ENCODE assay signal across 8 cellular contexts in the genomic region with DNA sequence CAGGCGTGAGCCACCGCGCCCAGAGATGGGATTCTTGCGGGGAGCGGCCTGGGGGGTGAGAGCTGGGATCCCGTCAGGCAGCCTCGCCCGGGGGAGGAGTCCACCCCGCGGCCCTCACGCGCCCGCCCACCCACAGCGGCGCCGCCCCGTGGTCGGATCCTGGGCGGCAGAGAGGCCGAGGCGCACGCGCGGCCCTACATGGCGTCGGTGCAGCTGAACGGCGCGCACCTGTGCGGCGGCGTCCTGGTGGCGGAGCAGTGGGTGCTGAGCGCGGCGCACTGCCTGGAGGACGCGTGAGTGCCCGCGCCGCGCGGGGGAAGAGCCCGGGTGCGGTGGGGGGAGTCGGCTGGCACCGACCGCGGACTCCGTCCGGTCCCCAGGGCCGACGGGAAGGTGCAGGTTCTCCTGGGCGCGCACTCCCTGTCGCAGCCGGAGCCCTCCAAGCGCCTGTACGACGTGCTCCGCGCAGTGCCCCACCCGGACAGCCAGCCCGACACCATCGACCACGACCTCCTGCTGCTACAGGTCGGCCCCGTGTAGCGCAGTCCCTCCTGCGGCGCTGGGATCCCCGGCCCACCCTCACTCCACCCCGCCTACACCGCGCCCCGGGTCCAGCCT. TPM values are rescaled to one million over a fixed set of nuclear protein-coding genes. Genes with fewer than 3 reads are reported as not detected.
A peak's percentile ranks its signal among the peaks of the same experiment; 100 is the strongest.
DNase-seq lines count a peak whose midpoint lies in the region; ATAC-seq, FAIRE-seq and TF ChIP-seq lines count a peak whose summit lies in the region.

No MANE protein-coding gene starts in this region.

- TF ChIP-seq CTCF in 22Rv1 (IDR thresholded peaks at IDR 0.05) (peak; percentile 53), GM12865 (IDR thresholded peaks at IDR 0.05; ENCODE audit: insufficient read depth, low read depth, low read length, missing control alignments) (no peak), fibroblast of the aortic adventitia (IDR thresholded peaks at IDR 0.05; ENCODE audit: insufficient read depth, low read length) (peak; percentile 10), pancreas (IDR thresholded peaks at IDR 0.05) (no peak)

- H3K4me1 Mint-ChIP-seq in activated T-cell treated with anti-CD3 and anti-CD28 coated beads, Interleukin-2, amount 50 U/mL, for 4 hours (ENCODE audit: low read depth): peaks cover 10% of the 10 kb centered on the region

- no peak for FAIRE-seq in pancreas (lab: Jason Lieb, UNC)

- intact Hi-C loops in pancreas (cut with DNase I): loop anchor here in 1 of 3 donors (5.0 to 10.0 kb wide), 2 partner anchors 88 to 124 kb away; partner anchors contain the start of gene WDR18

- H3K4me1 ChIP-seq in pancreas: peaks cover 0 to 3% (median 0%) of the 10 kb centered on the region in 3 donors

- ATAC-seq in activated T-cell treated with anti-CD3 and anti-CD28 coated beads, Interleukin-2, amount 50 U/mL, for 4 hours: peak; percentile 42 to 52
- ATAC-seq in pancreas: peak; percentile 42 to 60 (median 50)
- no peak for ATAC-seq in GM21723 (IDR thresholded peaks at IDR 0.05; ENCODE audit: unreplicated experiment)
- no peak for ATAC-seq in HG03521 (IDR thresholded peaks at IDR 0.05; ENCODE audit: unreplicated experiment)

- DNase-seq in GM12865 (ENCODE audit: low read depth) (peak; percentile 74), NCI-H748 treated with DMSO at 0.1 percent for 48 hours (lab: John Stamatoyannopoulos, UW) (peak; percentile 9), fibroblast of the aortic adventitia (ENCODE audit: low read depth) (peak; percentile 67), pancreas (peak in 4 of 6 donors; percentile 65 to 83 (median 74))
- DNase-seq in activated T-cell treated with anti-CD3 and anti-CD28 coated beads, Interleukin-2, amount 50 U/mL, for 4 hours: peak; percentile 30

- H3K4me3 ChIP-seq in GM12865 (ENCODE audit: low read depth, low read length) (no peak overlapping the region), fibroblast of the aortic adventitia (ENCODE audit: low read depth, low read length) (peak overlapping the region; percentile 56), pancreas (peak overlapping the region in 3 of 4 donors; percentile 18 to 42 (median 28))

- H3K9me3 ChIP-seq in pancreas: no peaks in the 10 kb centered on the region

- H3K4me3 Mint-ChIP-seq in activated T-cell treated with anti-CD3 and anti-CD28 coated beads, Interleukin-2, amount 50 U/mL, for 4 hours: no peak overlapping the region

- H3K27me3 Mint-ChIP-seq in activated T-cell treated with anti-CD3 and anti-CD28 coated beads, Interleukin-2, amount 50 U/mL, for 4 hours (ENCODE audit: low read depth): peaks cover 11% of the 10 kb centered on the region

- peak overlapping the region; percentile 88 for H3K27ac ChIP-seq in 22Rv1
- H3K27ac ChIP-seq in pancreas: no peak overlapping the region

- no peaks in the 10 kb centered on the region for H3K36me3 Mint-ChIP-seq in activated T-cell treated with anti-CD3 and anti-CD28 coated beads, Interleukin-2, amount 50 U/mL, for 4 hours (ENCODE audit: insufficient read depth)

- H3K36me3 ChIP-seq in pancreas: no peaks in the 10 kb centered on the region

- no peaks in the 10 kb centered on the region for H3K9me3 Mint-ChIP-seq in activated T-cell treated with anti-CD3 and anti-CD28 coated beads, Interleukin-2, amount 50 U/mL, for 4 hours

- WGBS in pancreas, 2 donors: 2 to 4% methylated on average over 49 to 76 of the region's 76 CpGs

- H3K27me3 ChIP-seq in pancreas: no peaks in the 10 kb centered on the region

RNA-seq across cellular contexts. Expression of gene CFD, which starts 1.1 kb away (rescaled TPM):
- 1 to 10 TPM in 2 of 3 donors, under 1 TPM in 1; 0.49 to 1.9 (median 1.1) TPM for total RNA-seq in activated T-cell treated with anti-CD3 and anti-CD28 coated beads, Interleukin-2, amount 50 U/mL, for 4 hours
- 25.8 and 161 TPM in 2 replicates for total RNA-seq in fibroblast of the aortic adventitia (ENCODE audit: low replicate concordance)
- 10 to 100 TPM in 2 of 6 donors, 1 to 10 TPM in 4; 2.5 to 48.8 (median 7.3) TPM for total RNA-seq in pancreas
- 10 to 100 TPM; 27.8 to 48.1 TPM for polyA plus RNA-seq in pancreas

RNA-seq across cellular contexts. Expression of gene ELANE, which starts 8.5 kb away (rescaled TPM):
- not detected for total RNA-seq in activated T-cell treated with anti-CD3 and anti-CD28 coated beads, Interleukin-2, amount 50 U/mL, for 4 hours
- total RNA-seq in fibroblast of the aortic adventitia (ENCODE audit: low replicate concordance) (0.09 and 2.9 TPM in 2 replicates), pancreas (under 1 TPM in 2 of 6 donors, not detected in 4; 0.16 to 0.35 TPM)
- polyA plus RNA-seq in pancreas: under 1 TPM; 0.19 to 0.57 TPM

RNA-seq across cellular contexts. Expression of gene PRTN3, which starts 19.8 kb away (rescaled TPM):
- not detected for total RNA-seq in activated T-cell treated with anti-CD3 and anti-CD28 coated beads, Interleukin-2, amount 50 U/mL, for 4 hours
- not detected in 2 replicates for total RNA-seq in fibroblast of the aortic adventitia (ENCODE audit: low replicate concordance)
- under 1 TPM in 1 of 6 donors, not detected in 5; 0.24 TPM for total RNA-seq in pancreas
- under 1 TPM in 1 of 2 donors, not detected in 1; 0.14 TPM for polyA plus RNA-seq in pancreas

RNA-seq across cellular contexts. Expression of gene MED16, which starts 32.4 kb away (rescaled TPM):
- 10 to 100 TPM; 70.4 to 73.9 (median 73.6) TPM for total RNA-seq in activated T-cell treated with anti-CD3 and anti-CD28 coated beads, Interleukin-2, amount 50 U/mL, for 4 hours
- total RNA-seq in fibroblast of the aortic adventitia (ENCODE audit: low replicate concordance) (21.0 and 24.5 TPM in 2 replicates), pancreas (10 to 100 TPM; 23.0 to 46.5 (median 33.5) TPM)
- 100 to 1,000 TPM; 139 to 147 TPM for polyA plus RNA-seq in pancreas

RNA-seq across cellular contexts. Expression of gene RNU6-9, which starts 32.7 kb away (rescaled TPM):
- total RNA-seq in activated T-cell treated with anti-CD3 and anti-CD28 coated beads, Interleukin-2, amount 50 U/mL, for 4 hours: not detected
- total RNA-seq in fibroblast of the aortic adventitia (ENCODE audit: low replicate concordance) (not detected in 2 replicates), pancreas (not detected)
- polyA plus RNA-seq in pancreas: not detected

Comparison
In these comparisons a context has a peak if more than half of its experiments do, and no peak if none do; other contexts are left out.
1. CTCF ChIP-seq: peak in 22Rv1 (single experiment) and fibroblast of the aortic adventitia (single experiment); none in GM12865 (single experiment) and pancreas (0 of 4).
2. DNase-seq: peak in every context shown above with its lines; median percentile 74 in GM12865; 74 in pancreas; 67 in fibroblast of the aortic adventitia; 30 in activated T-cell treated with anti-CD3 and anti-CD28 coated beads, Interleukin-2, amount 50 U/mL, for 4 hours; 9 in NCI-H748 treated with DMSO at 0.1 percent for 48 hours.
3. ATAC-seq: peak in activated T-cell treated with anti-CD3 and anti-CD28 coated beads, Interleukin-2, amount 50 U/mL, for 4 hours (2 of 2) and pancreas (4 of 4); none in GM21723 (single experiment) and HG03521 (single experiment).